In the genomic region with DNA sequence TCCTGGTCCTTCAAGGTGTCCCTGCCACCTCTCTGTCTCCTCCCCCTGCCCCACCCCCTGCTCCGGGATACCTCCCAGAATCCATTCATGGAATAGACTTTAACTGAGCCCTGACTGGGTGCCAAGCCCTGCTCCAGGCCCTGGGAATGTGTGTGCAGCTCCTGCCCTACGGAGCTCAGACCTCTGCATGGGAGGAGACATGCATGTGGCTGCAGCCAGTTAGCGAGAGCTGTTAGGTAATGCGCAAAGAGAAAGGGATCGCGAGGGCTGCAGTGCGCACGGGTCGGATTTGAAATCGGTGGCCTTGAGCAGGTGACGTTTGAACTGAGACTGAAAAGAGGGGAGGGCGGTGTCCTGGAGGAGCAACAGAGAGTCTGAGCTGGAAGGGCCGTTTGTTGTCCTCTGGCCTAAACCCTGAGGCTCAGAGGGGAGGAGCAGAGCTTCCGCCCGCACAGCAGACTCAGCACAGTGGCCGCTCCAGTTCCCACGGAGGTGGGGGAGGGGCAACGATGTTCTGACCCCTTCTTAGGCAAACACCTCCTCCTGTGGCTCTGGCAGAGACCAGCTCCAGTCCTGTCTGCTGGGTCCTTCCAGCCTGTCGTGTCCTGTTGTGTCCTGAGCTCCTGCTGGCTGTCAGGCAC, we compare ENCODE assay signal across 1 cellular context.
TF ChIP-seq lines count a peak whose summit lies in the region.

No MANE protein-coding gene starts in this region.

TF ChIP-seq in HepG2, 621 proteins besides CTCF, POLR2A, EP300 and RAD21 (continued from another document and continues in another):
- no peak for TF ChIP-seq ZC3H4 (CRISPR knock-in tag; IDR thresholded peaks at IDR 0.05; ENCODE audit: borderline replicate concordance)
- no peak for TF ChIP-seq SCMH1 (CRISPR knock-in tag; IDR thresholded peaks at IDR 0.05; ENCODE audit: borderline replicate concordance)
- no peak for TF ChIP-seq SOX13 (IDR thresholded peaks at IDR 0.05)
- peak in 1 of 2 experiments; percentile 21; a peak in 1 of 4 replicates for TF ChIP-seq SOX13 (CRISPR knock-in tag; conservative IDR thresholded peaks at IDR 0.05 in 1 of 2, IDR thresholded peaks at IDR 0.05 in 1 of 2)
- TF ChIP-seq HDAC6 (IDR thresholded peaks at IDR 0.05; ENCODE audit: low read depth, low read length) = no peak
- peak; percentile 44; the same call in 1 of the 2 replicates for TF ChIP-seq BCL6 (CRISPR knock-in tag; IDR thresholded peaks at IDR 0.05)
- TF ChIP-seq, protein P1, sequence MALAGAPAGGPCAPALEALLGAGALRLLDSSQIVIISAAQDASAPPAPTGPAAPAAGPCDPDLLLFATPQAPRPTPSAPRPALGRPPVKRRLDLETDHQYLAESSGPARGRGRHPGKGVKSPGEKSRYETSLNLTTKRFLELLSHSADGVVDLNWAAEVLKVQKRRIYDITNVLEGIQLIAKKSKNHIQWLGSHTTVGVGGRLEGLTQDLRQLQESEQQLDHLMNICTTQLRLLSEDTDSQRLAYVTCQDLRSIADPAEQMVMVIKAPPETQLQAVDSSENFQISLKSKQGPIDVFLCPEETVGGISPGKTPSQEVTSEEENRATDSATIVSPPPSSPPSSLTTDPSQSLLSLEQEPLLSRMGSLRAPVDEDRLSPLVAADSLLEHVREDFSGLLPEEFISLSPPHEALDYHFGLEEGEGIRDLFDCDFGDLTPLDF (CRISPR knock-in tag; IDR thresholded peaks at IDR 0.05) = no peak
- TF ChIP-seq FOXM1 (CRISPR knock-in tag; IDR thresholded peaks at IDR 0.05) = no peak
- no peak for TF ChIP-seq MBD4 (IDR thresholded peaks at IDR 0.05; ENCODE audit: borderline replicate concordance, low read length)
- 0 out of 2 replicates have a peak, but pooled peaks have one; percentile 50 for TF ChIP-seq HDAC2 (CRISPR knock-in tag; IDR thresholded peaks at IDR 0.05)
- TF ChIP-seq, protein P2, sequence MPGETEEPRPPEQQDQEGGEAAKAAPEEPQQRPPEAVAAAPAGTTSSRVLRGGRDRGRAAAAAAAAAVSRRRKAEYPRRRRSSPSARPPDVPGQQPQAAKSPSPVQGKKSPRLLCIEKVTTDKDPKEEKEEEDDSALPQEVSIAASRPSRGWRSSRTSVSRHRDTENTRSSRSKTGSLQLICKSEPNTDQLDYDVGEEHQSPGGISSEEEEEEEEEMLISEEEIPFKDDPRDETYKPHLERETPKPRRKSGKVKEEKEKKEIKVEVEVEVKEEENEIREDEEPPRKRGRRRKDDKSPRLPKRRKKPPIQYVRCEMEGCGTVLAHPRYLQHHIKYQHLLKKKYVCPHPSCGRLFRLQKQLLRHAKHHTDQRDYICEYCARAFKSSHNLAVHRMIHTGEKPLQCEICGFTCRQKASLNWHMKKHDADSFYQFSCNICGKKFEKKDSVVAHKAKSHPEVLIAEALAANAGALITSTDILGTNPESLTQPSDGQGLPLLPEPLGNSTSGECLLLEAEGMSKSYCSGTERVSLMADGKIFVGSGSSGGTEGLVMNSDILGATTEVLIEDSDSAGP (CRISPR knock-in tag; IDR thresholded peaks at IDR 0.05; ENCODE audit: borderline replicate concordance) = peak; percentile 84
- TF ChIP-seq SALL1 (CRISPR knock-in tag; IDR thresholded peaks at IDR 0.05) = peak; percentile 75
- TF ChIP-seq, protein P3, sequence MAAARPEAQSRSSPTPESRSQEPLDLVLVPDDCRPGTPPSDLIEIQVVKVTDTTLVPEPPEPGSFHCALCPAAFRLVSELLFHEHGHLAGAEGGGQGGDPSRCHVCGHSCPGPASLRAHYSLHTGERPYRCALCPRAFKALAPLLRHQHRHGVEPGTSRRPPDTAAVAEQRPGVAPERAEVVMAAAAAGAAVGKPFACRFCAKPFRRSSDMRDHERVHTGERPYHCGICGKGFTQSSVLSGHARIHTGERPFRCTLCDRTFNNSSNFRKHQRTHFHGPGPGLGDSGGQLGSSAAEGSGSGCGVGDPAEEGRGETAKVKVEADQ (CRISPR knock-in tag; IDR thresholded peaks at IDR 0.05; ENCODE audit: borderline replicate concordance) = no peak
- TF ChIP-seq FOXP1 (IDR thresholded peaks at IDR 0.05) = no peak
- TF ChIP-seq FOXP1 (CRISPR knock-in tag; IDR thresholded peaks at IDR 0.05) = 0 out of 2 replicates have a peak, but pooled peaks have one; percentile 42
- TF ChIP-seq ZNF292 (CRISPR knock-in tag; IDR thresholded peaks at IDR 0.05; ENCODE audit: borderline replicate concordance, low read depth) = peak; percentile 70
- TF ChIP-seq ZNF180 (CRISPR knock-in tag; IDR thresholded peaks at IDR 0.05; ENCODE audit: borderline replicate concordance, low read depth) = no peak
- 0 out of 2 replicates have a peak, but pooled peaks have one; percentile 8 for TF ChIP-seq ZMYM3 (CRISPR knock-in tag; IDR thresholded peaks at IDR 0.05)
- TF ChIP-seq CCDC6 (CRISPR knock-in tag; IDR thresholded peaks at IDR 0.05) = no peak
- TF ChIP-seq, protein P4, sequence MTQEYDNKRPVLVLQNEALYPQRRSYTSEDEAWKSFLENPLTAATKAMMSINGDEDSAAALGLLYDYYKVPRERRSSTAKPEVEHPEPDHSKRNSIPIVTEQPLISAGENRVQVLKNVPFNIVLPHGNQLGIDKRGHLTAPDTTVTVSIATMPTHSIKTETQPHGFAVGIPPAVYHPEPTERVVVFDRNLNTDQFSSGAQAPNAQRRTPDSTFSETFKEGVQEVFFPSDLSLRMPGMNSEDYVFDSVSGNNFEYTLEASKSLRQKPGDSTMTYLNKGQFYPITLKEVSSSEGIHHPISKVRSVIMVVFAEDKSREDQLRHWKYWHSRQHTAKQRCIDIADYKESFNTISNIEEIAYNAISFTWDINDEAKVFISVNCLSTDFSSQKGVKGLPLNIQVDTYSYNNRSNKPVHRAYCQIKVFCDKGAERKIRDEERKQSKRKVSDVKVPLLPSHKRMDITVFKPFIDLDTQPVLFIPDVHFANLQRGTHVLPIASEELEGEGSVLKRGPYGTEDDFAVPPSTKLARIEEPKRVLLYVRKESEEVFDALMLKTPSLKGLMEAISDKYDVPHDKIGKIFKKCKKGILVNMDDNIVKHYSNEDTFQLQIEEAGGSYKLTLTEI (CRISPR knock-in tag; conservative IDR thresholded peaks at IDR 0.05) = no peak
- TF ChIP-seq FOSL2 (CRISPR knock-in tag; IDR thresholded peaks at IDR 0.05) = peak; percentile 19; the same call in 1 of the 2 replicates
- no peak for TF ChIP-seq ZSCAN30 (CRISPR knock-in tag; IDR thresholded peaks at IDR 0.05)
- TF ChIP-seq ELF1 (CRISPR knock-in tag; IDR thresholded peaks at IDR 0.05) = no peak
- TF ChIP-seq ZBTB3 (CRISPR knock-in tag; IDR thresholded peaks at IDR 0.05; ENCODE audit: borderline replicate concordance, low read depth) = no peak
- TF ChIP-seq ZNF547 (CRISPR knock-in tag; IDR thresholded peaks at IDR 0.05) = no peak; the same call in 1 of the 2 replicates
- no peak for TF ChIP-seq NRL (CRISPR knock-in tag; IDR thresholded peaks at IDR 0.05; ENCODE audit: borderline replicate concordance)
- TF ChIP-seq SETDB1 (CRISPR knock-in tag; IDR thresholded peaks at IDR 0.05; ENCODE audit: borderline replicate concordance) = no peak
- no peak for TF ChIP-seq ZNF616 (CRISPR knock-in tag; IDR thresholded peaks at IDR 0.05; ENCODE audit: low read depth)
- no peak for TF ChIP-seq HOXA9 (CRISPR knock-in tag; IDR thresholded peaks at IDR 0.05; ENCODE audit: borderline replicate concordance)
- TF ChIP-seq MED1 (CRISPR knock-in tag; IDR thresholded peaks at IDR 0.05) = peak; percentile 59; the same call in 1 of the 2 replicates
- TF ChIP-seq, protein P5, sequence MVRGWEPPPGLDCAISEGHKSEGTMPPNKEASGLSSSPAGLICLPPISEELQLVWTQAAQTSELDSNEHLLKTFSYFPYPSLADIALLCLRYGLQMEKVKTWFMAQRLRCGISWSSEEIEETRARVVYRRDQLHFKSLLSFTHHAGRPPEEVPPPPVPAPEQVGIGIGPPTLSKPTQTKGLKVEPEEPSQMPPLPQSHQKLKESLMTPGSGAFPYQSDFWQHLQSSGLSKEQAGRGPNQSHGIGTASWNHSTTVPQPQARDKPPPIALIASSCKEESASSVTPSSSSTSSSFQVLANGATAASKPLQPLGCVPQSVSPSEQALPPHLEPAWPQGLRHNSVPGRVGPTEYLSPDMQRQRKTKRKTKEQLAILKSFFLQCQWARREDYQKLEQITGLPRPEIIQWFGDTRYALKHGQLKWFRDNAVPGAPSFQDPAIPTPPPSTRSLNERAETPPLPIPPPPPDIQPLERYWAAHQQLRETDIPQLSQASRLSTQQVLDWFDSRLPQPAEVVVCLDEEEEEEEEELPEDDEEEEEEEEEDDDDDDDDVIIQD (CRISPR knock-in tag; IDR thresholded peaks at IDR 0.05; ENCODE audit: low read depth) = no peak
- TF ChIP-seq SIN3A (IDR thresholded peaks at IDR 0.05; ENCODE audit: borderline replicate concordance, low read depth, low read length) = no peak
- no peak for TF ChIP-seq RNF2 (conservative IDR thresholded peaks at IDR 0.05; ENCODE audit: low read depth)
- TF ChIP-seq ZNF773 (CRISPR knock-in tag; IDR thresholded peaks at IDR 0.05; ENCODE audit: borderline replicate concordance) = no peak
- 0 out of 2 replicates have a peak, but pooled peaks have one; percentile 16 for TF ChIP-seq ZSCAN20 (CRISPR knock-in tag; IDR thresholded peaks at IDR 0.05; ENCODE audit: borderline replicate concordance)
- no peak for TF ChIP-seq EZH2 (conservative IDR thresholded peaks at IDR 0.05; ENCODE audit: low read depth, low read length)
- TF ChIP-seq, protein P6, sequence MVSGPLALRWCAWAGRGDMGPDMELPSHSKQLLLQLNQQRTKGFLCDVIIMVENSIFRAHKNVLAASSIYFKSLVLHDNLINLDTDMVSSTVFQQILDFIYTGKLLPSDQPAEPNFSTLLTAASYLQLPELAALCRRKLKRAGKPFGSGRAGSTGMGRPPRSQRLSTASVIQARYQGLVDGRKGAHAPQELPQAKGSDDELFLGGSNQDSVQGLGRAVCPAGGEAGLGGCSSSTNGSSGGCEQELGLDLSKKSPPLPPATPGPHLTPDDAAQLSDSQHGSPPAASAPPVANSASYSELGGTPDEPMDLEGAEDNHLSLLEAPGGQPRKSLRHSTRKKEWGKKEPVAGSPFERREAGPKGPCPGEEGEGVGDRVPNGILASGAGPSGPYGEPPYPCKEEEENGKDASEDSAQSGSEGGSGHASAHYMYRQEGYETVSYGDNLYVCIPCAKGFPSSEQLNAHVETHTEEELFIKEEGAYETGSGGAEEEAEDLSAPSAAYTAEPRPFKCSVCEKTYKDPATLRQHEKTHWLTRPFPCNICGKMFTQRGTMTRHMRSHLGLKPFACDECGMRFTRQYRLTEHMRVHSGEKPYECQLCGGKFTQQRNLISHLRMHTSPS (CRISPR knock-in tag; IDR thresholded peaks at IDR 0.05; ENCODE audit: low read depth) = no peak
- no peak for TF ChIP-seq HNRNPK (IDR thresholded peaks at IDR 0.05; ENCODE audit: low read depth, low read length, poor library complexity, severe bottlenecking)
- no peak for TF ChIP-seq ARID2 (CRISPR knock-in tag; IDR thresholded peaks at IDR 0.05; ENCODE audit: borderline replicate concordance)
- TF ChIP-seq ZMYM2 (CRISPR knock-in tag; IDR thresholded peaks at IDR 0.05) = no peak
- no peak for TF ChIP-seq RORA (CRISPR knock-in tag; IDR thresholded peaks at IDR 0.05)
- no peak for TF ChIP-seq RELA (CRISPR knock-in tag; IDR thresholded peaks at IDR 0.05)
- no peak for TF ChIP-seq MEF2D (CRISPR knock-in tag; IDR thresholded peaks at IDR 0.05)
- TF ChIP-seq, protein P7, sequence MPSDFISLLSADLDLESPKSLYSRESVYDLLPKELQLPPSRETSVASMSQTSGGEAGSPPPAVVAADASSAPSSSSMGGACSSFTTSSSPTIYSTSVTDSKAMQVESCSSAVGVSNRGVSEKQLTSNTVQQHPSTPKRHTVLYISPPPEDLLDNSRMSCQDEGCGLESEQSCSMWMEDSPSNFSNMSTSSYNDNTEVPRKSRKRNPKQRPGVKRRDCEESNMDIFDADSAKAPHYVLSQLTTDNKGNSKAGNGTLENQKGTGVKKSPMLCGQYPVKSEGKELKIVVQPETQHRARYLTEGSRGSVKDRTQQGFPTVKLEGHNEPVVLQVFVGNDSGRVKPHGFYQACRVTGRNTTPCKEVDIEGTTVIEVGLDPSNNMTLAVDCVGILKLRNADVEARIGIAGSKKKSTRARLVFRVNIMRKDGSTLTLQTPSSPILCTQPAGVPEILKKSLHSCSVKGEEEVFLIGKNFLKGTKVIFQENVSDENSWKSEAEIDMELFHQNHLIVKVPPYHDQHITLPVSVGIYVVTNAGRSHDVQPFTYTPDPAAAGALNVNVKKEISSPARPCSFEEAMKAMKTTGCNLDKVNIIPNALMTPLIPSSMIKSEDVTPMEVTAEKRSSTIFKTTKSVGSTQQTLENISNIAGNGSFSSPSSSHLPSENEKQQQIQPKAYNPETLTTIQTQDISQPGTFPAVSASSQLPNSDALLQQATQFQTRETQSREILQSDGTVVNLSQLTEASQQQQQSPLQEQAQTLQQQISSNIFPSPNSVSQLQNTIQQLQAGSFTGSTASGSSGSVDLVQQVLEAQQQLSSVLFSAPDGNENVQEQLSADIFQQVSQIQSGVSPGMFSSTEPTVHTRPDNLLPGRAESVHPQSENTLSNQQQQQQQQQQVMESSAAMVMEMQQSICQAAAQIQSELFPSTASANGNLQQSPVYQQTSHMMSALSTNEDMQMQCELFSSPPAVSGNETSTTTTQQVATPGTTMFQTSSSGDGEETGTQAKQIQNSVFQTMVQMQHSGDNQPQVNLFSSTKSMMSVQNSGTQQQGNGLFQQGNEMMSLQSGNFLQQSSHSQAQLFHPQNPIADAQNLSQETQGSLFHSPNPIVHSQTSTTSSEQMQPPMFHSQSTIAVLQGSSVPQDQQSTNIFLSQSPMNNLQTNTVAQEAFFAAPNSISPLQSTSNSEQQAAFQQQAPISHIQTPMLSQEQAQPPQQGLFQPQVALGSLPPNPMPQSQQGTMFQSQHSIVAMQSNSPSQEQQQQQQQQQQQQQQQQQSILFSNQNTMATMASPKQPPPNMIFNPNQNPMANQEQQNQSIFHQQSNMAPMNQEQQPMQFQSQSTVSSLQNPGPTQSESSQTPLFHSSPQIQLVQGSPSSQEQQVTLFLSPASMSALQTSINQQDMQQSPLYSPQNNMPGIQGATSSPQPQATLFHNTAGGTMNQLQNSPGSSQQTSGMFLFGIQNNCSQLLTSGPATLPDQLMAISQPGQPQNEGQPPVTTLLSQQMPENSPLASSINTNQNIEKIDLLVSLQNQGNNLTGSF (CRISPR knock-in tag; IDR thresholded peaks at IDR 0.05) = 0 out of 2 replicates have a peak, but pooled peaks have one; percentile 40
- no peak for TF ChIP-seq ZNF775 (CRISPR knock-in tag; IDR thresholded peaks at IDR 0.05; ENCODE audit: borderline replicate concordance)
- TF ChIP-seq ZNF670 (CRISPR knock-in tag; IDR thresholded peaks at IDR 0.05; ENCODE audit: borderline replicate concordance) = 0 out of 2 replicates have a peak, but pooled peaks have one; percentile 2
- TF ChIP-seq ZBTB42 (CRISPR knock-in tag; IDR thresholded peaks at IDR 0.05) = no peak
- TF ChIP-seq, protein P8, sequence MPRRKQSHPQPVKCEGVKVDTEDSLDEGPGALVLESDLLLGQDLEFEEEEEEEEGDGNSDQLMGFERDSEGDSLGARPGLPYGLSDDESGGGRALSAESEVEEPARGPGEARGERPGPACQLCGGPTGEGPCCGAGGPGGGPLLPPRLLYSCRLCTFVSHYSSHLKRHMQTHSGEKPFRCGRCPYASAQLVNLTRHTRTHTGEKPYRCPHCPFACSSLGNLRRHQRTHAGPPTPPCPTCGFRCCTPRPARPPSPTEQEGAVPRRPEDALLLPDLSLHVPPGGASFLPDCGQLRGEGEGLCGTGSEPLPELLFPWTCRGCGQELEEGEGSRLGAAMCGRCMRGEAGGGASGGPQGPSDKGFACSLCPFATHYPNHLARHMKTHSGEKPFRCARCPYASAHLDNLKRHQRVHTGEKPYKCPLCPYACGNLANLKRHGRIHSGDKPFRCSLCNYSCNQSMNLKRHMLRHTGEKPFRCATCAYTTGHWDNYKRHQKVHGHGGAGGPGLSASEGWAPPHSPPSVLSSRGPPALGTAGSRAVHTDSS (CRISPR knock-in tag; conservative IDR thresholded peaks at IDR 0.05) = no peak
- no peak for TF ChIP-seq TAF15 (IDR thresholded peaks at IDR 0.05; ENCODE audit: low read depth, low read length, poor library complexity, severe bottlenecking)
- no peak for TF ChIP-seq ZNF782 (CRISPR knock-in tag; IDR thresholded peaks at IDR 0.05; ENCODE audit: borderline replicate concordance)
- TF ChIP-seq ZNF556 (CRISPR knock-in tag; IDR thresholded peaks at IDR 0.05; ENCODE audit: borderline replicate concordance) = no peak; the same call in 1 of the 2 replicates
